ENCODE assay signal across 8 cellular contexts in the genomic region with DNA sequence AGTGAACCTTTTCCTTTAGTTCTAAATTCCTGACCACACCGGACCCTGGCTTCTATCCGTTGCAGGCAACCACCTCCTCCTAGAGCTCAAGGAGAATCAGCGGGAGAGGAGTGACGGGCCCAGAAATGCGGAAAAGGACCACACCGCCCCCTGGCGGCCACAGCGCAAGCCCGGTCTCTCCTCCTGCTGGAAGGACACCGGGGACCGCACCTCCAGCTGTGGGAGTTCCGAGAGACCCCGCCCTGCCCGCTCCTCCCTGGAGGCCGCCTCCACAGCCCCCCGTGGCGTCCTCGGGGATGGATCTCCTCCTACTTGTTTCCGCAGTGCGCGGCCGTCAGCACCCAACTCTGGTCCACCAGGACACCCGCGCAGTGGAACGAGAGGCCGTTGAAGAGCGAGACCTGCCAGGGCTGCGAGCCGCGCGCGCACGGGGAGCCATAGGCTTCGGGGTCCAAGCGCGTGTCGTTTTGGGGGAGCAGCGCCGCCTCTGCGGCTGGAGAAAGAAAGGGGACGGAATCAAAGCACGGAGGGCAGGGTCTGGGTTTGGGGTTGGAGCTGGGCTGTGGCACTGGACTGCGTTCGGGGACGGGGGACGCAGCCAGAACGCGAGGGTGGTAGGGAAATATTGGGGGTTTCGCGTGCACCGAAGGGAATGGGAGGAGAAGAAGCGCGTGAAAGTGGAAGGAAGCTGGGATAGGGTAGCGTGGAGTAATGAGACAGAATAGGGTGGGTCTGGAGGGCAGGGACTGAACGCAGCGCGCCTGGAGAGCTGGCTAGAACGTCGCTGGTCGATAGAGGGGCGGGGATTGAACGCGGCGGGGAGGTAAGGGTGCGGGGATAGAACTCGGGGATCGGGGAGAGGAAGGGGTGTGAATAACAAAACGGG. TPM values are rescaled to one million over a fixed set of nuclear protein-coding genes. Genes with fewer than 3 reads are reported as not detected.
A peak's percentile ranks its signal among the peaks of the same experiment; 100 is the strongest.
DNase-seq lines count a peak whose midpoint lies in the region; ATAC-seq and TF ChIP-seq lines count a peak whose summit lies in the region.

No MANE protein-coding gene starts in this region.

- ATAC-seq in HG02610 (IDR thresholded peaks at IDR 0.05; ENCODE audit: unreplicated experiment): no peak

- H3K9me3 Mint-ChIP-seq in IgD-negative memory B cell (peaks cover 0 to 10% (median 0%) of the 10 kb centered on the region in 3 donors), chondrocyte (ENCODE audit: low read depth) (no peaks in the 10 kb centered on the region)

- H3K4me3 Mint-ChIP-seq in IgD-negative memory B cell (peak overlapping the region in 3 of 4 donors; percentile 48 to 78 (median 60)), chondrocyte (ENCODE audit: unreplicated experiment) (peak overlapping the region; percentile 53)

- peak in 1 of 2 donors; percentile 19 for TF ChIP-seq RAD21 in liver (IDR thresholded peaks at IDR 0.05)

- H3K9me3 ChIP-seq in liver (ENCODE audit: control insufficient read depth in 4 of 4, low read length in 3 of 4): no peaks in the 10 kb centered on the region

- H3K27me3 ChIP-seq in liver (ENCODE audit: control insufficient read depth in 4 of 4, insufficient read depth in 4 of 4, low read length in 3 of 4): peaks cover 0 to 4% (median 3%) of the 10 kb centered on the region in 4 donors

- H3K27me3 Mint-ChIP-seq in IgD-negative memory B cell (peaks cover 54% of the 10 kb centered on the region), chondrocyte (ENCODE audit: low read depth) (peaks cover 52% of the 10 kb centered on the region)

- H3K9ac ChIP-seq in liver (ENCODE audit: low read depth in 1 of 2, low read length in 2 of 2): no peak overlapping the region

- no peaks in the 10 kb centered on the region for H3K36me3 ChIP-seq in liver (ENCODE audit: control insufficient read depth in 4 of 4, insufficient read depth in 3 of 4, low read depth in 1 of 4, low read length in 3 of 4)

- no peak overlapping the region for H3K27ac ChIP-seq in liver (ENCODE audit: low read depth in 1 of 2, low read length in 2 of 2)

- peaks cover 0 to 2% (median 1%) of the 10 kb centered on the region in 3 donors for H3K4me1 Mint-ChIP-seq in IgD-negative memory B cell
- H3K4me1 Mint-ChIP-seq in chondrocyte (ENCODE audit: low read depth): peaks cover 6% of the 10 kb centered on the region

- H3K36me3 Mint-ChIP-seq in IgD-negative memory B cell (peaks cover 2% of the 10 kb centered on the region), chondrocyte (ENCODE audit: low read depth) (peaks cover 2% of the 10 kb centered on the region)

- 3% methylated on average over 68 of the region's 68 CpGs for WGBS in liver

- DNase-seq in DMS 273 treated with DMSO at 0.1 percent for 48 hours (lab: John Stamatoyannopoulos, UW) (peak; percentile 24), T-helper 9 cell (peak; percentile 23), chondrocyte (ENCODE audit: low spot score) (no peak), foreskin melanocyte (no peak)
- peak in 2 of 3 donors; percentile 5 to 61 for DNase-seq in stimulated activated CD4-positive, alpha-beta T cell treated with anti-CD3 and anti-CD28 coated beads, TNF-alpha, amount 100 ng/mL, for 1 hour (ENCODE audit: low read depth in 3 of 3, low spot score in 1 of 3)

- peaks cover 0 to 13% (median 5%) of the 10 kb centered on the region in 4 donors for H3K4me1 ChIP-seq in liver (ENCODE audit: control insufficient read depth in 4 of 4, insufficient read depth in 4 of 4, low read length in 3 of 4)

- H3K4me3 ChIP-seq in liver (ENCODE audit: low read depth in 1 of 3, low read length in 3 of 3): no peak overlapping the region

- peak; percentile 56 for TF ChIP-seq CTCF in chondrocyte (IDR thresholded peaks at IDR 0.05)
- peak; percentile 42 for TF ChIP-seq CTCF in liver (IDR thresholded peaks at IDR 0.05; ENCODE audit: low read depth, low read length, missing input control)

- H3K27ac Mint-ChIP-seq in IgD-negative memory B cell (peak overlapping the region in 1 of 3 donors; percentile 78), chondrocyte (ENCODE audit: unreplicated experiment) (no peak overlapping the region)

TF ChIP-seq in liver, 16 proteins besides CTCF, POLR2A, EP300 and RAD21:
- no peak for TF ChIP-seq HNF4A (conservative IDR thresholded peaks at IDR 0.05)
- no peak for TF ChIP-seq HNF4G (IDR thresholded peaks at IDR 0.05)
- TF ChIP-seq GABPA (IDR thresholded peaks at IDR 0.05 in 1 of 2, conservative IDR thresholded peaks at IDR 0.05 in 1 of 2): no peak
- TF ChIP-seq YY1 (IDR thresholded peaks at IDR 0.05): no peak
- TF ChIP-seq SP1 (IDR thresholded peaks at IDR 0.05): no peak
- TF ChIP-seq JUND (IDR thresholded peaks at IDR 0.05): no peak

RNA-seq across cellular contexts. Expression of a gene that starts 2.5 kb away (rescaled TPM):
- polyA plus RNA-seq in IgD-negative memory B cell (not detected), liver (under 1 TPM in 1 of 2 donors, not detected in 1; 0.06 TPM)
- total RNA-seq in chondrocyte (not detected in 3 replicates), liver (not detected)

RNA-seq across cellular contexts. Expression of a gene that starts 9.4 kb away (rescaled TPM):
- polyA plus RNA-seq in IgD-negative memory B cell: not detected
- total RNA-seq in chondrocyte: not detected in 3 replicates
- total RNA-seq in liver: under 1 TPM in 1 of 2 donors, not detected in 1; 0.25 TPM
- under 1 TPM in 1 of 2 donors, not detected in 1; 0.07 TPM for polyA plus RNA-seq in liver

RNA-seq across cellular contexts. Expression of a gene that starts 15.6 kb away (rescaled TPM):
- not detected for polyA plus RNA-seq in IgD-negative memory B cell
- total RNA-seq in chondrocyte: not detected in 3 replicates
- not detected for total RNA-seq in liver
- not detected for polyA plus RNA-seq in liver

RNA-seq across cellular contexts. Expression of a gene that starts 17.8 kb away (rescaled TPM):
- polyA plus RNA-seq in IgD-negative memory B cell (not detected), liver (not detected)
- total RNA-seq in chondrocyte (not detected in 3 replicates), liver (not detected)

RNA-seq across cellular contexts. Expression of a gene that starts 33.3 kb away (rescaled TPM):
- polyA plus RNA-seq in IgD-negative memory B cell (not detected), liver (not detected)
- total RNA-seq in chondrocyte (not detected in 3 replicates), liver (not detected)

Comparison
In these comparisons a context has a peak if more than half of its experiments do, and no peak if none do; other contexts are left out.
1. DNase-seq: peak in DMS 273 treated with DMSO at 0.1 percent for 48 hours (single experiment), T-helper 9 cell (single experiment) and stimulated activated CD4-positive, alpha-beta T cell treated with anti-CD3 and anti-CD28 coated beads, TNF-alpha, amount 100 ng/mL, for 1 hour (2 of 3); none in chondrocyte (single experiment) and foreskin melanocyte (single experiment).